In the genomic region with DNA sequence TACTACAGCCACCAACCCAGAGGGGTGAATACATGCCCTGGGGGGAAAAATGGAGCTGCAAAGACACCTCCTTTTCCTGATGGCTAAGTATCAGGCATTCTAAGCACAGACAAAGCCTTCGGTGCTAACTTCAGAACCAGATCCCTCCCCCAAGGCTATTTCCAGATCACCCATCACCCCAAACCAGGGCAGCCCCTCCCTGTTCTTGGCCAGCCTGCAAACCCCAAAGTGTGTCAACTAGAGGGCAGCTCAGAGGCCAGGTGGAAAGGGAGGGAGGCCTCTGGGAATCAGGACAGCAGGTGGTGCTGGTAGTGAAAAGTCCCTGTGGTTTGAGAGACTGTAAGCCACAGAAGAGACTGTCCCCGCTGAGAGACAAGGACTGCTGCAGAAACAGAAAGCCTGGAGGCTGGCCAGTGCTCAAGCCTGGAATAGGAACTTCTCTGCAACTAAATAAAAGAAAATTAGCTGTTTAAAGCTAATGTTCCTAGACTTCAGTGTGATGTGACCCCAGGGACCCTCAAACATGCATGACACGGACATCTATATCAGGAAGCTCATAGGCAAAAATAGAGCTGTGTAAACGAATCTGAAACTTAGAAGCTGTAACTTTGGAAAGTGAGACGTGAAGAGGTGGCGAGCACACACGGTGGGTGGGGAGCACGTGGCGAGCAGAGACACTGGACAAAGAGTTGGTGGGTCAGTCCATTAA, we compare ENCODE assay signal across 8 cellular contexts. TPM values are rescaled to one million over a fixed set of nuclear protein-coding genes. Genes with fewer than 3 reads are reported as not detected.
DNase-seq lines count a peak whose midpoint lies in the region; ATAC-seq and TF ChIP-seq lines count a peak whose summit lies in the region.

No MANE protein-coding gene starts in this region.

- no peaks in the 10 kb centered on the region for H3K27me3 Mint-ChIP-seq in activated CD4-positive, alpha-beta memory T cell treated with anti-CD3 and anti-CD28 coated beads for 36 hours
- no peaks in the 10 kb centered on the region for H3K27me3 Mint-ChIP-seq in activated CD4-positive, alpha-beta memory T cell treated with anti-CD3 and anti-CD28 coated beads, Interleukin-2, amount 10 ng/mL, durations not matched to agents 7 days and 5 days
- H3K27me3 Mint-ChIP-seq in activated T-helper 2 cell treated with anti-CD3 and anti-CD28 coated beads, Interferon-gamma antibody, Interleukin-2, Interleukin-4, amounts not matched to agents 10 μg/mL and 5 μg/mL and 100 μg/mL, durations not matched to agents 14 hours and 24 hours and 36 hours (ENCODE audit: low read depth), result peaks cover 5% of the 10 kb centered on the region

- POLR2A ChIA-PET in activated CD4-positive, alpha-beta memory T cell treated with anti-CD3 and anti-CD28 coated beads for 36 hours (lab: Charles Lee), result interaction anchor here (0.8 to 0.9 kb wide), 2 partner anchors 9 to 40 kb away, joined by 5 read pairs; a partner anchor contains a TSS
- POLR2A ChIA-PET in activated CD4-positive, alpha-beta memory T cell treated with anti-CD3 and anti-CD28 coated beads, Interleukin-2, amount 10 ng/mL, durations not matched to agents 7 days and 5 days (lab: Charles Lee), result interaction anchor here (0.8 kb wide), 1 partner anchor 14 kb away, joined by 3 read pairs; no protein-coding TSS in a partner anchor
- POLR2A ChIA-PET in HEK293 (lab: Yijun Ruan, JAX), result interaction anchor here (0.7 to 4.0 kb wide), 10 partner anchors 9 to 65 kb away, joined by 3 to 48 read pairs (median 4); a partner anchor contains a TSS

- H3K4me1 ChIP-seq in HEK293 (ENCODE audit: control insufficient read depth, insufficient read depth, low read length) (no peaks in the 10 kb centered on the region), left lung (no peaks in the 10 kb centered on the region)

- H3K4me3 Mint-ChIP-seq in activated CD4-positive, alpha-beta memory T cell treated with anti-CD3 and anti-CD28 coated beads for 36 hours, result no peak overlapping the region
- no peak overlapping the region for H3K4me3 Mint-ChIP-seq in activated CD4-positive, alpha-beta memory T cell treated with anti-CD3 and anti-CD28 coated beads, Interleukin-2, amount 10 ng/mL, durations not matched to agents 7 days and 5 days
- H3K4me3 Mint-ChIP-seq in activated T-helper 2 cell treated with anti-CD3 and anti-CD28 coated beads, Interferon-gamma antibody, Interleukin-2, Interleukin-4, amounts not matched to agents 10 μg/mL and 5 μg/mL and 100 μg/mL, durations not matched to agents 14 hours and 24 hours and 36 hours (ENCODE audit: low read depth), result no peak overlapping the region

- CTCF ChIA-PET in activated CD4-positive, alpha-beta memory T cell treated with anti-CD3 and anti-CD28 coated beads for 36 hours (lab: Charles Lee), result interaction anchor here (0.5 to 2.3 kb wide), 2 partner anchors 40 to 319 kb away, joined by 3 to 8 read pairs; a partner anchor contains a TSS
- CTCF ChIA-PET in activated CD4-positive, alpha-beta memory T cell treated with anti-CD3 and anti-CD28 coated beads, Interleukin-2, amount 10 ng/mL, durations not matched to agents 7 days and 5 days (lab: Charles Lee), result no interaction called here
- CTCF ChIA-PET in HEK293 (lab: Yijun Ruan, JAX), result interaction anchor here (0.7 to 2.0 kb wide), 13 partner anchors 10 to 927 kb away, joined by 3 to 16 read pairs (median 4); a partner anchor contains a TSS

- H3K9me3 ChIP-seq in HEK293 (ENCODE audit: control insufficient read depth, insufficient read depth, low read depth, low read length), result no peaks in the 10 kb centered on the region
- H3K9me3 ChIP-seq in MG63, result no peaks in the 10 kb centered on the region
- H3K9me3 ChIP-seq in left lung, result no peaks in the 10 kb centered on the region

- no peak overlapping the region for H3K27ac Mint-ChIP-seq in activated CD4-positive, alpha-beta memory T cell treated with anti-CD3 and anti-CD28 coated beads for 36 hours
- no peak overlapping the region for H3K27ac Mint-ChIP-seq in activated CD4-positive, alpha-beta memory T cell treated with anti-CD3 and anti-CD28 coated beads, Interleukin-2, amount 10 ng/mL, durations not matched to agents 7 days and 5 days
- H3K27ac Mint-ChIP-seq in activated T-helper 2 cell treated with anti-CD3 and anti-CD28 coated beads, Interferon-gamma antibody, Interleukin-2, Interleukin-4, amounts not matched to agents 10 μg/mL and 5 μg/mL and 100 μg/mL, durations not matched to agents 14 hours and 24 hours and 36 hours, result no peak overlapping the region

- H3K9me3 Mint-ChIP-seq in activated CD4-positive, alpha-beta memory T cell treated with anti-CD3 and anti-CD28 coated beads for 36 hours, result no peaks in the 10 kb centered on the region
- H3K9me3 Mint-ChIP-seq in activated CD4-positive, alpha-beta memory T cell treated with anti-CD3 and anti-CD28 coated beads, Interleukin-2, amount 10 ng/mL, durations not matched to agents 7 days and 5 days, result no peaks in the 10 kb centered on the region
- H3K9me3 Mint-ChIP-seq in activated T-helper 2 cell treated with anti-CD3 and anti-CD28 coated beads, Interferon-gamma antibody, Interleukin-2, Interleukin-4, amounts not matched to agents 10 μg/mL and 5 μg/mL and 100 μg/mL, durations not matched to agents 14 hours and 24 hours and 36 hours, result no peaks in the 10 kb centered on the region

- ATAC-seq in left lung, result peak; percentile 95

- H3K27me3 ChIP-seq in MG63, result no peaks in the 10 kb centered on the region
- H3K27me3 ChIP-seq in left lung, result no peaks in the 10 kb centered on the region

- intact Hi-C loops in activated CD4-positive, alpha-beta memory T cell treated with anti-CD3 and anti-CD28 coated beads for 36 hours (cut with micrococcal nuclease), result no loop called here
- intact Hi-C loops in left lung (cut with DNase I), result no loop called here
- intact Hi-C loops in activated T-helper 2 cell treated with anti-CD3 and anti-CD28 coated beads, Interferon-gamma antibody, Interleukin-2, Interleukin-4, amounts not matched to agents 10 μg/mL and 5 μg/mL and 100 μg/mL, durations not matched to agents 14 hours and 24 hours and 36 hours (cut with micrococcal nuclease), result no loop called here

- H3K4me3 ChIP-seq in HEK293 (ENCODE audit: low read depth, low read length), result no peak overlapping the region
- H3K4me3 ChIP-seq in MG63, result no peak overlapping the region
- H3K4me3 ChIP-seq in astrocyte of the cerebellum (ENCODE audit: low read depth, low read length), result no peak overlapping the region
- H3K4me3 ChIP-seq in left lung, result no peak overlapping the region

- DNase-seq in activated CD4-positive, alpha-beta memory T cell treated with anti-CD3 and anti-CD28 coated beads for 36 hours, result peak; percentile 16
- DNase-seq in activated CD4-positive, alpha-beta memory T cell treated with anti-CD3 and anti-CD28 coated beads, Interleukin-2, amount 10 ng/mL, durations not matched to agents 7 days and 5 days, result no peak
- DNase-seq in MG63, result peak; percentile 14
- DNase-seq in astrocyte of the cerebellum (ENCODE audit: low read depth), result peak; percentile 13
- peak in 1 of 2 donors; percentile 49 for DNase-seq in left lung
- DNase-seq in activated T-helper 2 cell treated with anti-CD3 and anti-CD28 coated beads, Interferon-gamma antibody, Interleukin-2, Interleukin-4, amounts not matched to agents 10 μg/mL and 5 μg/mL and 100 μg/mL, durations not matched to agents 14 hours and 24 hours and 36 hours (ENCODE audit: low spot score), result no peak
- DNase-seq in activated CD8-positive, alpha-beta memory T cell treated with anti-CD3 and anti-CD28 coated beads, Interleukin-2, amount 50 U/mL, for 48 hours, result no peak

- no peak overlapping the region for H3K27ac ChIP-seq in HEK293 (ENCODE audit: extremely low read depth, low read depth, low read length)
- H3K27ac ChIP-seq in left lung, result no peak overlapping the region

- in situ Hi-C loops in astrocyte of the cerebellum (cut with HindIII; ENCODE audit: low sequenced_read_pairs), result no loop called here

- H3K36me3 ChIP-seq in HEK293 (ENCODE audit: control insufficient read depth in 2 of 2, insufficient read depth in 1 of 2, low read length in 2 of 2) (peaks cover 15 to 32% of the 10 kb centered on the region in 2 experiments), MG63 (peaks cover 22% of the 10 kb centered on the region), left lung (peaks cover 0 to 26% of the 10 kb centered on the region in 2 donors)

- TF ChIP-seq CTCF in HEK293 (tag by site-specific recombination; IDR thresholded peaks at IDR 0.05) (peak; percentile 90), astrocyte of the cerebellum (IDR thresholded peaks at IDR 0.05; ENCODE audit: low read depth, low read length, missing control alignments) (no peak), left lung (IDR thresholded peaks at IDR 0.05) (no peak)

- H3K36me3 Mint-ChIP-seq in activated CD4-positive, alpha-beta memory T cell treated with anti-CD3 and anti-CD28 coated beads for 36 hours, result peaks cover 22% of the 10 kb centered on the region
- H3K36me3 Mint-ChIP-seq in activated CD4-positive, alpha-beta memory T cell treated with anti-CD3 and anti-CD28 coated beads, Interleukin-2, amount 10 ng/mL, durations not matched to agents 7 days and 5 days (ENCODE audit: low read depth), result peaks cover 22% of the 10 kb centered on the region
- H3K36me3 Mint-ChIP-seq in activated T-helper 2 cell treated with anti-CD3 and anti-CD28 coated beads, Interferon-gamma antibody, Interleukin-2, Interleukin-4, amounts not matched to agents 10 μg/mL and 5 μg/mL and 100 μg/mL, durations not matched to agents 14 hours and 24 hours and 36 hours (ENCODE audit: low read depth), result peaks cover 24% of the 10 kb centered on the region

- H3K4me1 Mint-ChIP-seq in activated CD4-positive, alpha-beta memory T cell treated with anti-CD3 and anti-CD28 coated beads for 36 hours (ENCODE audit: low read depth), result peaks cover 4% of the 10 kb centered on the region
- peaks cover 12% of the 10 kb centered on the region for H3K4me1 Mint-ChIP-seq in activated CD4-positive, alpha-beta memory T cell treated with anti-CD3 and anti-CD28 coated beads, Interleukin-2, amount 10 ng/mL, durations not matched to agents 7 days and 5 days
- peaks cover 7% of the 10 kb centered on the region for H3K4me1 Mint-ChIP-seq in activated T-helper 2 cell treated with anti-CD3 and anti-CD28 coated beads, Interferon-gamma antibody, Interleukin-2, Interleukin-4, amounts not matched to agents 10 μg/mL and 5 μg/mL and 100 μg/mL, durations not matched to agents 14 hours and 24 hours and 36 hours (ENCODE audit: low read depth)

RNA-seq across cellular contexts. Expression of a gene that starts 9.1 kb away (rescaled TPM):
- total RNA-seq in activated CD4-positive, alpha-beta memory T cell treated with anti-CD3 and anti-CD28 coated beads for 36 hours, result 100 to 1,000 TPM in 1 of 2 experiments, 10 to 100 TPM in 1; 92.6 to 101 TPM
- total RNA-seq in activated CD4-positive, alpha-beta memory T cell treated with anti-CD3 and anti-CD28 coated beads, Interleukin-2, amount 10 ng/mL, durations not matched to agents 7 days and 5 days, result 10 to 100 TPM; 53.3 to 56.3 TPM
- 65.4 and 69.8 TPM in 2 replicates for total RNA-seq in MG63 (2014; rRNA removed; shearing (Covaris generic); ENCODE audit: low replicate concordance)
- 10 to 100 TPM; 42.6 to 63.2 TPM for total RNA-seq in left lung
- 85.5 and 94.9 TPM in 2 replicates for total RNA-seq in activated T-helper 2 cell treated with anti-CD3 and anti-CD28 coated beads, Interferon-gamma antibody, Interleukin-2, Interleukin-4, amounts not matched to agents 10 μg/mL and 5 μg/mL and 100 μg/mL, durations not matched to agents 14 hours and 24 hours and 36 hours

RNA-seq across cellular contexts. Expression of a gene that starts 9.4 kb away (rescaled TPM):
- total RNA-seq in activated CD4-positive, alpha-beta memory T cell treated with anti-CD3 and anti-CD28 coated beads for 36 hours, result 10 to 100 TPM; 33.7 to 35.3 TPM
- total RNA-seq in activated CD4-positive, alpha-beta memory T cell treated with anti-CD3 and anti-CD28 coated beads, Interleukin-2, amount 10 ng/mL, durations not matched to agents 7 days and 5 days, result 10 to 100 TPM; 73.9 to 75.5 TPM
- 46.0 and 47.2 TPM in 2 replicates for total RNA-seq in MG63 (2014; rRNA removed; shearing (Covaris generic); ENCODE audit: low replicate concordance)
- 10 to 100 TPM; 59.9 to 75.5 TPM for total RNA-seq in left lung
- total RNA-seq in activated T-helper 2 cell treated with anti-CD3 and anti-CD28 coated beads, Interferon-gamma antibody, Interleukin-2, Interleukin-4, amounts not matched to agents 10 μg/mL and 5 μg/mL and 100 μg/mL, durations not matched to agents 14 hours and 24 hours and 36 hours, result 37.7 and 39.0 TPM in 2 replicates

RNA-seq across cellular contexts. Expression of a gene that starts 40.5 kb away (rescaled TPM):
- 10 to 100 TPM in 1 of 2 experiments, 1 to 10 TPM in 1; 9.3 to 10.1 TPM for total RNA-seq in activated CD4-positive, alpha-beta memory T cell treated with anti-CD3 and anti-CD28 coated beads for 36 hours
- 1 to 10 TPM; 7.2 to 7.5 TPM for total RNA-seq in activated CD4-positive, alpha-beta memory T cell treated with anti-CD3 and anti-CD28 coated beads, Interleukin-2, amount 10 ng/mL, durations not matched to agents 7 days and 5 days
- 1.4 and 4.0 TPM in 2 replicates for total RNA-seq in MG63 (2014; rRNA removed; shearing (Covaris generic); ENCODE audit: low replicate concordance)
- 10 to 100 TPM; 13.1 to 19.5 TPM for total RNA-seq in left lung
- total RNA-seq in activated T-helper 2 cell treated with anti-CD3 and anti-CD28 coated beads, Interferon-gamma antibody, Interleukin-2, Interleukin-4, amounts not matched to agents 10 μg/mL and 5 μg/mL and 100 μg/mL, durations not matched to agents 14 hours and 24 hours and 36 hours, result 12.2 and 12.6 TPM in 2 replicates

RNA-seq across cellular contexts. Expression of a gene that starts 41.1 kb away (rescaled TPM):
- 10 to 100 TPM; 26.4 to 29.4 TPM for total RNA-seq in activated CD4-positive, alpha-beta memory T cell treated with anti-CD3 and anti-CD28 coated beads for 36 hours
- total RNA-seq in activated CD4-positive, alpha-beta memory T cell treated with anti-CD3 and anti-CD28 coated beads, Interleukin-2, amount 10 ng/mL, durations not matched to agents 7 days and 5 days, result 10 to 100 TPM; 14.7 to 16.1 TPM
- total RNA-seq in MG63 (2014; rRNA removed; shearing (Covaris generic); ENCODE audit: low replicate concordance), result 5.6 and 29.6 TPM in 2 replicates
- 1 to 10 TPM; 6.5 to 7.7 TPM for total RNA-seq in left lung
- total RNA-seq in activated T-helper 2 cell treated with anti-CD3 and anti-CD28 coated beads, Interferon-gamma antibody, Interleukin-2, Interleukin-4, amounts not matched to agents 10 μg/mL and 5 μg/mL and 100 μg/mL, durations not matched to agents 14 hours and 24 hours and 36 hours, result 23.3 and 26.6 TPM in 2 replicates

RNA-seq across cellular contexts. Expression of a gene that starts 51.7 kb away (rescaled TPM):
- 10 to 100 TPM; 38.4 to 39.7 TPM for total RNA-seq in activated CD4-positive, alpha-beta memory T cell treated with anti-CD3 and anti-CD28 coated beads for 36 hours
- total RNA-seq in activated CD4-positive, alpha-beta memory T cell treated with anti-CD3 and anti-CD28 coated beads, Interleukin-2, amount 10 ng/mL, durations not matched to agents 7 days and 5 days, result 10 to 100 TPM; 52.2 to 53.8 TPM
- total RNA-seq in MG63 (2014; rRNA removed; shearing (Covaris generic); ENCODE audit: low replicate concordance), result 19.8 and 40.0 TPM in 2 replicates
- total RNA-seq in left lung, result 10 to 100 TPM; 56.3 to 73.7 TPM
- total RNA-seq in activated T-helper 2 cell treated with anti-CD3 and anti-CD28 coated beads, Interferon-gamma antibody, Interleukin-2, Interleukin-4, amounts not matched to agents 10 μg/mL and 5 μg/mL and 100 μg/mL, durations not matched to agents 14 hours and 24 hours and 36 hours, result 54.8 and 60.0 TPM in 2 replicates

Comparison
In these comparisons a context has a peak if more than half of its experiments do, and no peak if none do; other contexts are left out.
1. DNase-seq: peak in activated CD4-positive, alpha-beta memory T cell treated with anti-CD3 and anti-CD28 coated beads for 36 hours (single experiment), MG63 (single experiment) and astrocyte of the cerebellum (single experiment); none in activated CD4-positive, alpha-beta memory T cell treated with anti-CD3 and anti-CD28 coated beads, Interleukin-2, amount 10 ng/mL, durations not matched to agents 7 days and 5 days (single experiment), activated T-helper 2 cell treated with anti-CD3 and anti-CD28 coated beads, Interferon-gamma antibody, Interleukin-2, Interleukin-4, amounts not matched to agents 10 μg/mL and 5 μg/mL and 100 μg/mL, durations not matched to agents 14 hours and 24 hours and 36 hours (single experiment) and activated CD8-positive, alpha-beta memory T cell treated with anti-CD3 and anti-CD28 coated beads, Interleukin-2, amount 50 U/mL, for 48 hours (single experiment).